Comparison of ENCODE assay signal across 10 cellular contexts in the genomic region with DNA sequence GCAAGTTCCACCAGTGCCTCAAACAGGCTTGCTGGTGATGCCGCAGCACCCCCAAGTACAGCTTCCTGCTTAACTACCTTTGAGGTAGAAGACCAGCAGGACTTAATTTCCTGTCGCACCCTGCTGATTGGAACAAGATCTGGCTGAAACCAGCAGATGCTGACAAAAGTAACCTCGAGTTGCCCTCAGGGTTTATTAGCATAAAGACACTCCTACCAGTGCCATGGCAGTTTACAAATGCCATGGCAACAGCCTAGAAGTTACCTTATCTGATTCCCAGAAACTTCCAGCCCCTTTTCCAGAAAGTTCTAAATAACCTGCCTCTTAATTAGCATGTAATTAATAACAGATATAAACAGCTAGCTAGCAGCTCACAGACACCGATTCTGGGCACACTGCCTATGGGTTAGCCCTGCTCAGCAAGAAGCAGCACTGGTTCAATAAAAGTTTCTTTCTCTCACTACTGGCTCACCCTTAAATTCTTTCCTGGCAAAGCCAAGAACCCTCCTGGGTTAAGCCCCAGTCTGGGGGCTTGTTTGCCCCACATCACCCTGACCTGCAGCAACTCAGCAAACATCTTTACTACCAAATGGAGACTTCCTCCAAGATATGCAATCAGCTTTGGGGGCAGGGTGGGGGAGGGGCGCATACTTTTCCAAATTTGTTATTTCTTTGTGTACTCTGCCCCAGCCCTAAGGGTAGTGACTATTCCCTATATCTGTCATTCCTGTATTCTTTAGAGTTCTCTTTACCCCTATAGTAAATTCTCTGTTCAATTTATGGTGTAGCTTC. TPM values are rescaled to one million over a fixed set of nuclear protein-coding genes. Genes with fewer than 3 reads are reported as not detected.
DNase-seq lines count a peak whose midpoint lies in the region; ATAC-seq, FAIRE-seq and TF ChIP-seq lines count a peak whose summit lies in the region.
"Had no signal": no experiment of that assay in that cellular context is flagged by ENCODE, and none has a peak within 500 bp of the region (broad histone marks: within the 10 kb centered on the region; RNA-seq: fewer than 3 reads in every experiment).

No MANE protein-coding gene starts in this region.

- H3K9me1 ChIP-seq in keratinocyte (ENCODE audit: control insufficient read depth, extremely low read depth, insufficient read depth, low read length) = peaks cover 6% of the 10 kb centered on the region

- dilution Hi-C loops in keratinocyte (cut with MboI; ENCODE audit: extremely low pct_ligation_motif_present, low sequenced_read_pairs) = no loop called here

- CTCF ChIA-PET in Calu3 (lab: Charles Lee) = interaction anchor here (1.2 kb wide), 1 partner anchor 124 kb away, joined by 3 read pairs; no protein-coding TSS in a partner anchor
- CTCF ChIA-PET in activated naive CD4-positive, alpha-beta T cell treated with anti-CD3 and anti-CD28 coated beads, Interleukin-2, amount 10 ng/mL, durations not matched to agents 7 days and 5 days (lab: Charles Lee) = interaction anchor here (0.9 to 1.7 kb wide), 3 partner anchors 28 to 190 kb away, joined by 3 to 5 read pairs (median 5); no protein-coding TSS in a partner anchor

- no peaks in the 10 kb centered on the region for H3K27me3 Mint-ChIP-seq in Calu3 (ENCODE audit: unreplicated experiment)
- no peaks in the 10 kb centered on the region for H3K27me3 Mint-ChIP-seq in activated naive CD4-positive, alpha-beta T cell treated with anti-CD3 and anti-CD28 coated beads, Interleukin-2, amount 10 ng/mL, durations not matched to agents 7 days and 5 days

- H3K27ac Mint-ChIP-seq in Calu3 (ENCODE audit: unreplicated experiment) = peak overlapping the region; percentile 71
- H3K27ac Mint-ChIP-seq in activated naive CD4-positive, alpha-beta T cell treated with anti-CD3 and anti-CD28 coated beads, Interleukin-2, amount 10 ng/mL, durations not matched to agents 7 days and 5 days = peak overlapping the region; percentile 35

- peaks cover 29% of the 10 kb centered on the region for H3K4me1 ChIP-seq in keratinocyte (ENCODE audit: control insufficient read depth, extremely low read depth, insufficient read depth, low read length)
- peaks cover 0 to 8% of the 10 kb centered on the region in 2 donors for H3K4me1 ChIP-seq in ascending aorta

- H3K27ac ChIP-seq in keratinocyte (ENCODE audit: control insufficient read depth, insufficient read depth, low read length) (peak overlapping the region; percentile 75), ascending aorta (no peak overlapping the region)
- H3K27ac ChIP-seq: spleen had no signal

- ATAC-seq in GM19035 (IDR thresholded peaks at IDR 0.05; ENCODE audit: unreplicated experiment) (no peak), HG02642 (IDR thresholded peaks at IDR 0.05; ENCODE audit: poor library complexity, unreplicated experiment) (no peak)

- H3K79me2 ChIP-seq in keratinocyte (ENCODE audit: control insufficient read depth, insufficient read depth, low read length) = peaks cover 29% of the 10 kb centered on the region

- no peaks in the 10 kb centered on the region for H3K9me3 Mint-ChIP-seq in Calu3 (ENCODE audit: low read depth, unreplicated experiment)
- no peaks in the 10 kb centered on the region for H3K9me3 Mint-ChIP-seq in activated naive CD4-positive, alpha-beta T cell treated with anti-CD3 and anti-CD28 coated beads, Interleukin-2, amount 10 ng/mL, durations not matched to agents 7 days and 5 days

- TF ChIP-seq CTCF in Calu3 (IDR thresholded peaks at IDR 0.05; ENCODE audit: unreplicated experiment) (no peak), NB4 (IDR thresholded peaks at IDR 0.05; ENCODE audit: low read depth, low read length) (no peak), keratinocyte (optimal IDR thresholded peaks at IDR 0.05 in 1 of 3, IDR thresholded peaks at IDR 0.05 in 1 of 3, conservative IDR thresholded peaks at IDR 0.05 in 1 of 3; ENCODE audit: extremely low read depth in 1 of 3, insufficient read depth in 2 of 3, low read length in 3 of 3) (no peak), ascending aorta (IDR thresholded peaks at IDR 0.05) (no peak)

- H3K4me3 Mint-ChIP-seq in Calu3 (ENCODE audit: low read depth, unreplicated experiment) = peak overlapping the region; percentile 49
- no peak overlapping the region for H3K4me3 Mint-ChIP-seq in activated naive CD4-positive, alpha-beta T cell treated with anti-CD3 and anti-CD28 coated beads, Interleukin-2, amount 10 ng/mL, durations not matched to agents 7 days and 5 days

- H3K36me3 Mint-ChIP-seq in Calu3 (ENCODE audit: insufficient read depth, unreplicated experiment) = peaks cover 18% of the 10 kb centered on the region
- H3K36me3 Mint-ChIP-seq in activated naive CD4-positive, alpha-beta T cell treated with anti-CD3 and anti-CD28 coated beads, Interleukin-2, amount 10 ng/mL, durations not matched to agents 7 days and 5 days = peaks cover 6% of the 10 kb centered on the region

- peak; percentile 87 for FAIRE-seq in keratinocyte (lab: Jason Lieb, UNC)
- FAIRE-seq: TTC549 had no signal

- H3K27me3 ChIP-seq in keratinocyte (ENCODE audit: control insufficient read depth, extremely low read depth, insufficient read depth, low read length) (no peaks in the 10 kb centered on the region), ascending aorta (no peaks in the 10 kb centered on the region)
- H3K27me3 ChIP-seq: spleen had no signal

- no peak overlapping the region for H3K9ac ChIP-seq in keratinocyte (ENCODE audit: control insufficient read depth, extremely low read depth, insufficient read depth, low read length)

- H3K36me3 ChIP-seq in keratinocyte (ENCODE audit: control insufficient read depth in 2 of 2, extremely low read depth in 1 of 2, insufficient read depth in 2 of 2, low read length in 2 of 2) (no peaks in the 10 kb centered on the region), ascending aorta (no peaks in the 10 kb centered on the region)

- peak overlapping the region; percentile 83 for H3K4me2 ChIP-seq in keratinocyte (ENCODE audit: control insufficient read depth, extremely low read depth, insufficient read depth, low read depth, low read length)

- no peak for TF ChIP-seq POLR2A in NB4 (IDR thresholded peaks at IDR 0.05; ENCODE audit: extremely low read depth, insufficient read length)

- no peak overlapping the region for H2AFZ ChIP-seq in keratinocyte (ENCODE audit: control insufficient read depth, low read length)

- peaks cover 10% of the 10 kb centered on the region for H4K20me1 ChIP-seq in keratinocyte (ENCODE audit: control insufficient read depth, extremely low read depth, insufficient read depth, low read length)

- peaks cover 34% of the 10 kb centered on the region for H3K4me1 Mint-ChIP-seq in Calu3 (ENCODE audit: low read depth, unreplicated experiment)
- H3K4me1 Mint-ChIP-seq in activated naive CD4-positive, alpha-beta T cell treated with anti-CD3 and anti-CD28 coated beads, Interleukin-2, amount 10 ng/mL, durations not matched to agents 7 days and 5 days = peaks cover 32% of the 10 kb centered on the region

- H3K9me3 ChIP-seq in keratinocyte (ENCODE audit: control insufficient read depth, low read depth, low read length) = no peaks in the 10 kb centered on the region
- no peaks in the 10 kb centered on the region for H3K9me3 ChIP-seq in ascending aorta
- H3K9me3 ChIP-seq: spleen had no signal

- no TSS peak for BruUV-seq in Calu3 (replicated peaks; lab: Mats Ljungman, UMichigan)

- peak; percentile 56 for DNase-seq in Calu3
- peak; percentile 8 for DNase-seq in NB4 (ENCODE audit: low read depth)
- DNase-seq in activated naive CD4-positive, alpha-beta T cell treated with anti-CD3 and anti-CD28 coated beads, Interleukin-2, amount 10 ng/mL, durations not matched to agents 7 days and 5 days = peak; percentile 67
- DNase-seq in keratinocyte (ENCODE audit: low read depth, low spot score) = peak; percentile 15
- DNase-seq in ascending aorta (ENCODE audit: low spot score in 2 of 2) = no peak
- no peak for DNase-seq in D341Med (ENCODE audit: low spot score)
- DNase-seq: spleen had no signal

- intact Hi-C loops in Calu3 (cut with micrococcal nuclease; ENCODE audit: unreplicated experiment) (no loop called here), ascending aorta (cut with DNase I) (no loop called here)

- H3K4me3 ChIP-seq in NB4 (ENCODE audit: low read depth, low read length) (no peak overlapping the region), keratinocyte (ENCODE audit: control insufficient read depth in 2 of 3, extremely low read depth in 1 of 3, insufficient read depth in 2 of 3, low read depth in 1 of 3, low read length in 3 of 3) (peak overlapping the region in 2 of 3 experiments; percentile 15), ascending aorta (no peak overlapping the region)
- H3K4me3 ChIP-seq: spleen had no signal

RNA-seq across cellular contexts. Expression of gene MAP4, which starts 54.2 kb away (rescaled TPM):
- total RNA-seq in Calu3 (2022) (136 and 150 TPM in 2 replicates), ascending aorta (140 TPM)
- polyA plus RNA-seq in keratinocyte = 82.5 to 180 TPM (median 110 TPM) in 3 replicates
- 307 TPM for polyA plus RNA-seq in keratinocyte (2011; ENCODE audit: low read depth)
- polyA plus RNA-seq in keratinocyte (2011; cell fraction: cytosol; rRNA removed) = 132 and 141 TPM in 2 replicates
- 308 and 352 TPM in 2 replicates for polyA plus RNA-seq in keratinocyte (2011; cell fraction: nucleus; rRNA removed)
- polyA plus RNA-seq in keratinocyte (2012; ENCODE audit: low replicate concordance) = 146 and 210 TPM in 2 replicates
- 121 to 236 TPM (median 162 TPM) in 3 replicates for polyA minus RNA-seq in keratinocyte
- 121 TPM for polyA minus RNA-seq in keratinocyte (2011; cell fraction: cytosol; rRNA and poly(A)+ RNA removed)
- polyA minus RNA-seq in keratinocyte (2011; cell fraction: nucleus; rRNA and poly(A)+ RNA removed) = 163 and 317 TPM in 2 replicates

Comparison
In these comparisons a context has a peak if more than half of its experiments do, and no peak if none do; other contexts are left out.
1. DNase-seq: peak in Calu3 (single experiment), NB4 (single experiment), activated naive CD4-positive, alpha-beta T cell treated with anti-CD3 and anti-CD28 coated beads, Interleukin-2, amount 10 ng/mL, durations not matched to agents 7 days and 5 days (single experiment) and keratinocyte (single experiment); none in ascending aorta (0 of 2) and D341Med (single experiment).
2. H3K4me3 ChIP-seq: peak in keratinocyte (2 of 3); none in NB4 (single experiment) and ascending aorta (0 of 2).